ENCODE assay signal across 16 cellular contexts in genomic region chr2:127597984-127598380, GRCh38. TPM values are rescaled to one million over a fixed set of nuclear protein-coding genes. Genes with fewer than 3 reads are reported as not detected.
DNase-seq lines count a peak whose midpoint lies in the region; ATAC-seq and TF ChIP-seq lines count a peak whose summit lies in the region.
"Had no signal": no experiment of that assay in that cellular context is flagged by ENCODE, and none has a peak within 500 bp of the region (broad histone marks: within the 10 kb centered on the region; RNA-seq: fewer than 3 reads in every experiment).

No MANE protein-coding gene starts in this region.

- no peaks in the 10 kb centered on the region for H3K36me3 Mint-ChIP-seq in natural killer cell treated with Interleukin-12 subunit alpha and Interleukin-12 subunit beta and Interleukin-15 and Interleukin-18, amount 100 ng/mL, for 72 hours
- no peaks in the 10 kb centered on the region for H3K36me3 Mint-ChIP-seq in natural killer cell
- H3K36me3 Mint-ChIP-seq: activated CD4-positive, alpha-beta memory T cell treated with anti-CD3 and anti-CD28 coated beads for 36 hours; activated naive CD4-positive, alpha-beta T cell treated with anti-CD3 and anti-CD28 coated beads, Interleukin-2, amount 50 U/mL, for 24 hours had no signal

- no peaks in the 10 kb centered on the region for H3K27me3 ChIP-seq in fibroblast of lung (ENCODE audit: control insufficient read depth, insufficient read depth, low read length)
- H3K27me3 ChIP-seq in ovary: no peaks in the 10 kb centered on the region

- no peak overlapping the region for H3K4me3 Mint-ChIP-seq in natural killer cell treated with Interleukin-12 subunit alpha and Interleukin-12 subunit beta and Interleukin-15 and Interleukin-18, amount 100 ng/mL, for 72 hours
- H3K4me3 Mint-ChIP-seq in natural killer cell: no peak overlapping the region
- H3K4me3 Mint-ChIP-seq: activated CD4-positive, alpha-beta memory T cell treated with anti-CD3 and anti-CD28 coated beads for 36 hours; activated naive CD4-positive, alpha-beta T cell treated with anti-CD3 and anti-CD28 coated beads, Interleukin-2, amount 50 U/mL, for 24 hours had no signal

- no peak overlapping the region for H2AFZ ChIP-seq in fibroblast of lung (ENCODE audit: low read length)

- H3K9me3 ChIP-seq in fibroblast of lung (ENCODE audit: control insufficient read depth, insufficient read depth, low read depth, low read length) (no peaks in the 10 kb centered on the region), ovary (no peaks in the 10 kb centered on the region)

- H3K27ac Mint-ChIP-seq in natural killer cell treated with Interleukin-12 subunit alpha and Interleukin-12 subunit beta and Interleukin-15 and Interleukin-18, amount 100 ng/mL, for 72 hours: no peak overlapping the region
- H3K27ac Mint-ChIP-seq in natural killer cell: no peak overlapping the region
- H3K27ac Mint-ChIP-seq: activated CD4-positive, alpha-beta memory T cell treated with anti-CD3 and anti-CD28 coated beads for 36 hours; activated naive CD4-positive, alpha-beta T cell treated with anti-CD3 and anti-CD28 coated beads, Interleukin-2, amount 50 U/mL, for 24 hours had no signal

- no peak overlapping the region for H3K9ac ChIP-seq in fibroblast of lung (ENCODE audit: insufficient read depth, low read length)

- H3K4me1 Mint-ChIP-seq in natural killer cell treated with Interleukin-12 subunit alpha and Interleukin-12 subunit beta and Interleukin-15 and Interleukin-18, amount 100 ng/mL, for 72 hours (ENCODE audit: low read depth in 2 of 2): no peaks in the 10 kb centered on the region
- no peaks in the 10 kb centered on the region for H3K4me1 Mint-ChIP-seq in natural killer cell
- H3K4me1 Mint-ChIP-seq: activated naive CD4-positive, alpha-beta T cell treated with anti-CD3 and anti-CD28 coated beads, Interleukin-2, amount 50 U/mL, for 24 hours had no signal

- no peaks in the 10 kb centered on the region for H3K79me2 ChIP-seq in fibroblast of lung (ENCODE audit: control insufficient read depth, insufficient read depth, low read length)

- TF ChIP-seq EP300 in ovary (IDR thresholded peaks at IDR 0.05): no peak

- TF ChIP-seq POLR2A in ovary (IDR thresholded peaks at IDR 0.05): no peak

- H3K4me2 ChIP-seq in fibroblast of lung (ENCODE audit: extremely low read depth, insufficient read depth, low read length): no peak overlapping the region

- H3K27ac ChIP-seq in fibroblast of lung (ENCODE audit: insufficient read depth, low read length) (no peak overlapping the region), ovary (no peak overlapping the region)

- H3K36me3 ChIP-seq in fibroblast of lung (ENCODE audit: control insufficient read depth, insufficient read depth, low read length) (no peaks in the 10 kb centered on the region), ovary (no peaks in the 10 kb centered on the region)

- H3K4me1 ChIP-seq in fibroblast of lung (ENCODE audit: control insufficient read depth, extremely low read depth, insufficient read depth, low read length): no peaks in the 10 kb centered on the region
- no peaks in the 10 kb centered on the region for H3K4me1 ChIP-seq in ovary (ENCODE audit: insufficient read depth)

- no peaks in the 10 kb centered on the region for H4K20me1 ChIP-seq in fibroblast of lung (ENCODE audit: control insufficient read depth, extremely low read depth, insufficient read depth, low read length)

- H3K4me3 ChIP-seq in fibroblast of lung (replicated peaks in 1 of 4; ENCODE audit: control extremely low read depth in 1 of 4, insufficient read depth in 1 of 4, low read depth in 3 of 4, low read length in 4 of 4) (no peak overlapping the region), ovary (no peak overlapping the region)

- peaks cover 12 to 22% of the 10 kb centered on the region in 2 donors for H3K27me3 Mint-ChIP-seq in natural killer cell treated with Interleukin-12 subunit alpha and Interleukin-12 subunit beta and Interleukin-15 and Interleukin-18, amount 100 ng/mL, for 72 hours
- H3K27me3 Mint-ChIP-seq in natural killer cell (ENCODE audit: low read depth in 2 of 2): peaks cover 4 to 7% of the 10 kb centered on the region in 2 donors
- H3K27me3 Mint-ChIP-seq: activated naive CD4-positive, alpha-beta T cell treated with anti-CD3 and anti-CD28 coated beads, Interleukin-2, amount 50 U/mL, for 24 hours had no signal

- peak; percentile 20 for DNase-seq in natural killer cell treated with Interleukin-12 subunit alpha and Interleukin-12 subunit beta and Interleukin-15 and Interleukin-18, amount 100 ng/mL, for 72 hours (ENCODE audit: low spot score)
- DNase-seq in natural killer cell (no peak), RPMI7951 (ENCODE audit: low read depth) (peak; percentile 80), fibroblast of lung (ENCODE audit: low read depth in 2 of 2) (peak; percentile 2 to 73), ovary (no peak), NCI-H510A treated with DMSO at 0.1 percent for 48 hours (lab: John Stamatoyannopoulos, UW) (no peak), left ventricle myocardium superior (no peak)
- DNase-seq: activated CD4-positive, alpha-beta memory T cell treated with anti-CD3 and anti-CD28 coated beads for 36 hours; central memory CD4-positive, alpha-beta T cell; kidney glomerular epithelial cell; MV-4-11; stimulated activated CD4-positive, alpha-beta T cell treated with anti-CD3 and anti-CD28 coated beads, Interleukin-15, amount 100 ng/mL, for 24 hours; T-helper 9 cell had no signal

- no peaks in the 10 kb centered on the region for H3K9me3 Mint-ChIP-seq in natural killer cell treated with Interleukin-12 subunit alpha and Interleukin-12 subunit beta and Interleukin-15 and Interleukin-18, amount 100 ng/mL, for 72 hours
- no peaks in the 10 kb centered on the region for H3K9me3 Mint-ChIP-seq in natural killer cell
- H3K9me3 Mint-ChIP-seq: activated CD4-positive, alpha-beta memory T cell treated with anti-CD3 and anti-CD28 coated beads for 36 hours; activated naive CD4-positive, alpha-beta T cell treated with anti-CD3 and anti-CD28 coated beads, Interleukin-2, amount 50 U/mL, for 24 hours had no signal

- ATAC-seq in natural killer cell treated with Interleukin-12 subunit alpha and Interleukin-12 subunit beta and Interleukin-15 and Interleukin-18, amount 100 ng/mL, for 72 hours: no peak
- no peak for ATAC-seq in natural killer cell
- no peak for ATAC-seq in HG03342 (IDR thresholded peaks at IDR 0.05; ENCODE audit: unreplicated experiment)
- no peak for ATAC-seq in left ventricle myocardium superior

- intact Hi-C loops in natural killer cell (cut with micrococcal nuclease): no loop called here
- intact Hi-C loops in ovary (cut with DNase I): no loop called here
- intact Hi-C loops in left ventricle myocardium superior (cut with micrococcal nuclease): loop anchor here (5.0 kb wide), 1 partner anchor 234 kb away; no protein-coding TSS in a partner anchor

- TF ChIP-seq CTCF in natural killer cell (IDR thresholded peaks at IDR 0.05) (no peak), fibroblast of lung (conservative IDR thresholded peaks at IDR 0.05 in 1 of 2, IDR thresholded peaks at IDR 0.05 in 1 of 2; ENCODE audit: low read depth in 1 of 2, low read length in 2 of 2) (no peak), ovary (IDR thresholded peaks at IDR 0.05) (no peak)

- WGBS in ovary, 3 donors: 82 to 87% (median 83%) methylated on average over 4 of the region's 4 CpGs

RNA-seq across cellular contexts. Expression of gene GPR17, which starts 48.0 kb away (rescaled TPM):
- not detected for total RNA-seq in natural killer cell treated with Interleukin-12 subunit alpha and Interleukin-12 subunit beta and Interleukin-15 and Interleukin-18, amount 100 ng/mL, for 72 hours
- total RNA-seq in natural killer cell (not detected), fibroblast of lung (not detected in 2 replicates), ovary (not detected), left ventricle myocardium superior (0.25 TPM)
- total RNA-seq in RPMI7951 (2014; rRNA removed; shearing (Covaris generic)): 0.29 and 0.84 TPM in 2 replicates
- polyA plus RNA-seq in fibroblast of lung (not detected in 2 replicates), ovary (under 1 TPM in 1 of 2 donors, not detected in 1; 0.18 TPM)
- 0.15 TPM in 1 of 2 replicates, not detected in the other for polyA plus RNA-seq in fibroblast of lung (2012)
- not detected in 2 replicates for polyA minus RNA-seq in fibroblast of lung (ENCODE audit: low replicate concordance)
- total RNA-seq: activated CD4-positive, alpha-beta memory T cell treated with anti-CD3 and anti-CD28 coated beads for 36 hours; subcutaneous adipose tissue had no signal

Comparison
In these comparisons a context has a peak if more than half of its experiments do, and no peak if none do; other contexts are left out.
1. DNase-seq: peak in natural killer cell treated with Interleukin-12 subunit alpha and Interleukin-12 subunit beta and Interleukin-15 and Interleukin-18, amount 100 ng/mL, for 72 hours (single experiment), RPMI7951 (single experiment) and fibroblast of lung (2 of 2); none in natural killer cell (single experiment), ovary (0 of 5), NCI-H510A treated with DMSO at 0.1 percent for 48 hours (single experiment) and left ventricle myocardium superior (single experiment).